ENCODE assay signal across 8 cellular contexts in the genomic region with DNA sequence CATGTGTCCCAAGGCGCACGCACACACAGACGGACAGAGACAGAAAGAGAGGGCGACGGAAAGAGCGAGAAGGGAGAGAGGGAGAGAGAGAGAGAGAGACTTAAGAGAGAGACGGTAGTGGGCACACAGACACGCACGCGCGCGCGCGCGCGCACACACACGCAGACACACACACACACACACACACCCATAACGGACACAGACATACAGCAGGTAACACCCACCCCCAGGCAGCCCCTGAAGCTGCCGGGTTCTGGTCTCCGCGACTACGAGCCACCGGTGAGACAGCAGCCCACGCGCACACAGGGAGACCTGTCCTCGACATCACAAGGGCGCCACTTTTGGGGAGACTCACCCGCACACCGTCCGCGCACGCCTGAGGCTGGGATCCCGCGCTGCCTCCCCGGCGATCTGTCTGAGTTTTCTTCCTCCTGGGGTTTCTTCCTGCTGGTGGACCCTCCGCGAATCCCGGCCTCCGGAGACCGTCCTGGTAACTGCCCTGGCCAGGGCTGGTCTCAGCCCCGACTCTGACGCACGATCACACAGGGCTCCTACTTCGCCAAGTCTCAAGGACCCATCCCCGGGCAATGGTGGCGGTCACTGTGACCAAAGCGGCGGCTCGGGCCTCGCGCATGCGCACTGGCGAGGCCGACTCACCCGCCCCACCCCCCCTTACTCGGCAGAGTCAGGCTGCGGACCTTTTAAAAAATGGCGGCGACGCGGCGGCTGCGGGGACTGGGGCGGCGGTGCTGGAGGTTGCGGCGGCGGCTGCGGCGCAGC.
DNase-seq lines count a peak whose midpoint lies in the region; ATAC-seq, FAIRE-seq and TF ChIP-seq lines count a peak whose summit lies in the region.
"Not testable (repeated sequence)": the region's sequence is repeated elsewhere in the genome, so short reads cannot be mapped to it uniquely, and the experiment has no call there.

No MANE protein-coding gene starts in this region.

- H3K27ac Mint-ChIP-seq in activated CD4-positive, alpha-beta T cell treated with anti-CD3 and anti-CD28 coated beads, Interleukin-2, amount 10 ng/mL, durations not matched to agents 7 days and 5 days = peak overlapping the region; percentile 97
- H3K27ac Mint-ChIP-seq in memory B cell = peak overlapping the region; percentile 92

- DNase-seq in LHCN-M2 (ENCODE audit: low read depth) (peak; percentile 23), astrocyte of the cerebellum (ENCODE audit: low read depth) (peak; percentile 6), fibroblast of peridontal ligament (ENCODE audit: extremely low read depth) (peak; percentile 3), small intestine (peak; percentile 5), uterus (peak; percentile 11 to 37)
- DNase-seq in activated CD4-positive, alpha-beta T cell treated with anti-CD3 and anti-CD28 coated beads, Interleukin-2, amount 10 ng/mL, durations not matched to agents 7 days and 5 days = peak; percentile 64
- DNase-seq in memory B cell (ENCODE audit: low spot score in 2 of 2) = not testable (repeated sequence)

- WGBS in small intestine, 3 donors = 11% methylated on average over 52 of the region's 71 CpGs; no CpG with 5 or more reads in 2 of the 3 donors

- in situ Hi-C loops in astrocyte of the cerebellum (cut with HindIII; ENCODE audit: low sequenced_read_pairs) = not testable (repeated sequence)

- TF ChIP-seq CTCF in astrocyte of the cerebellum (IDR thresholded peaks at IDR 0.05; ENCODE audit: low read depth, low read length, missing control alignments); uterus (IDR thresholded peaks at IDR 0.05): not testable (repeated sequence)

- peak overlapping the region in 1 of 2 donors; percentile 38 for H3K27ac ChIP-seq in small intestine (ENCODE audit: low read depth in 1 of 2, low read length in 1 of 2)
- H3K27ac ChIP-seq in uterus = peak overlapping the region; percentile 60 to 83

- FAIRE-seq in small intestine (lab: Jason Lieb, UNC) = not testable (repeated sequence)

- TF ChIP-seq POLR2A in uterus (IDR thresholded peaks at IDR 0.05) = not testable (repeated sequence)

- H3K36me3 Mint-ChIP-seq in activated CD4-positive, alpha-beta T cell treated with anti-CD3 and anti-CD28 coated beads, Interleukin-2, amount 10 ng/mL, durations not matched to agents 7 days and 5 days (ENCODE audit: low read depth); memory B cell: not testable (repeated sequence)

- H3K27me3 ChIP-seq in small intestine (ENCODE audit: control insufficient read depth in 2 of 2, insufficient read depth in 2 of 2, low read length in 2 of 2); uterus: not testable (repeated sequence)

- H3K36me3 ChIP-seq in small intestine (ENCODE audit: control insufficient read depth in 2 of 2, insufficient read depth in 2 of 2, low read length in 2 of 2); uterus: not testable (repeated sequence)

- not testable (repeated sequence) for H3K9me3 Mint-ChIP-seq in activated CD4-positive, alpha-beta T cell treated with anti-CD3 and anti-CD28 coated beads, Interleukin-2, amount 10 ng/mL, durations not matched to agents 7 days and 5 days; memory B cell

- CTCF ChIA-PET in activated CD4-positive, alpha-beta T cell treated with anti-CD3 and anti-CD28 coated beads, Interleukin-2, amount 10 ng/mL, durations not matched to agents 7 days and 5 days (lab: Charles Lee) = not testable (repeated sequence)

- not testable (repeated sequence) for H3K4me1 Mint-ChIP-seq in activated CD4-positive, alpha-beta T cell treated with anti-CD3 and anti-CD28 coated beads, Interleukin-2, amount 10 ng/mL, durations not matched to agents 7 days and 5 days; memory B cell

- ATAC-seq in GM18867 (IDR thresholded peaks at IDR 0.05; ENCODE audit: unreplicated experiment) = peak; percentile 56
- peak; percentile 60 for ATAC-seq in memory B cell (ENCODE audit: low read depth)

- not testable (repeated sequence) for H3K27me3 Mint-ChIP-seq in activated CD4-positive, alpha-beta T cell treated with anti-CD3 and anti-CD28 coated beads, Interleukin-2, amount 10 ng/mL, durations not matched to agents 7 days and 5 days; memory B cell

- H3K4me3 ChIP-seq in astrocyte of the cerebellum (ENCODE audit: low read depth, low read length) = peak overlapping the region; percentile 54
- H3K4me3 ChIP-seq in small intestine (ENCODE audit: low read depth in 1 of 2, low read length in 2 of 2) = not testable (repeated sequence)
- peak overlapping the region; percentile 36 to 53 for H3K4me3 ChIP-seq in uterus

- POLR2A ChIA-PET in activated CD4-positive, alpha-beta T cell treated with anti-CD3 and anti-CD28 coated beads, Interleukin-2, amount 10 ng/mL, durations not matched to agents 7 days and 5 days (lab: Charles Lee) = not testable (repeated sequence)

- peak overlapping the region; percentile 98 for H3K4me3 Mint-ChIP-seq in activated CD4-positive, alpha-beta T cell treated with anti-CD3 and anti-CD28 coated beads, Interleukin-2, amount 10 ng/mL, durations not matched to agents 7 days and 5 days
- peak overlapping the region; percentile 97 for H3K4me3 Mint-ChIP-seq in memory B cell

- intact Hi-C loops in uterus (cut with DNase I; ENCODE audit: low total_unique reads) = not testable (repeated sequence)

- not testable (repeated sequence) for H3K9me3 ChIP-seq in small intestine (ENCODE audit: control insufficient read depth, low read depth); uterus

- not testable (repeated sequence) for H3K4me1 ChIP-seq in small intestine (ENCODE audit: control insufficient read depth in 2 of 2, insufficient read depth in 1 of 2, low read depth in 1 of 2, low read length in 1 of 2); uterus
